Comparison of ENCODE assay signal across 18 cellular contexts in the genomic region with DNA sequence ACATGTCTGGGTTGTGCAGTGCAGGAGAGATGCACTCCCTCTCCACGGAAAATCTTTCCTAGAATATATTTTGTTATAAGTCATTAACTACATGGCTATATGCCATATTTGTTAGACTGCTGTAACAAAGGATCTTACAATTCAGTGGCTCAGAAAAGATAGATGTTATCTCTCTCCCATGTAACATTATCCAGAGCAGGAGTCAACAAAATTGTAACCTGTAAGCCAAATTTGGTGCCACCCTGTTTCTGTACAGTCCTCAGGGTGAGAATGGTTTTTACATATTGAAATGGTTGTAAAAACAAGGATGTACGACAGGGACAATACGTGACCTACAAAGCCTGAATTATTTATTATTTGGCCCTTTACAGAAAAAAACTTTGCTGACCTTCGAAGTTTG.
DNase-seq lines count a peak whose midpoint lies in the region; ATAC-seq and TF ChIP-seq lines count a peak whose summit lies in the region.
"Had no signal": no experiment of that assay in that cellular context is flagged by ENCODE, and none has a peak within 500 bp of the region (broad histone marks: within the 10 kb centered on the region; RNA-seq: fewer than 3 reads in every experiment).

No MANE protein-coding gene starts in this region.

- no peaks in the 10 kb centered on the region for H3K9me3 Mint-ChIP-seq in CD8-positive, alpha-beta T cell
- H3K9me3 Mint-ChIP-seq: CD4-positive, alpha-beta memory T cell; GM23338 had no signal

- no peak for ATAC-seq in CD8-positive, alpha-beta T cell
- ATAC-seq: GM23338, HCT116 had no signal

- TF ChIP-seq EP300 in neural cell (conservative IDR thresholded peaks at IDR 0.05; ENCODE audit: poor library complexity, severe bottlenecking) = no peak

- H3K27ac ChIP-seq in neural cell (ENCODE audit: low read length) = peak overlapping the region; percentile 29
- H3K27ac ChIP-seq in CD8-positive, alpha-beta T cell (ENCODE audit: low read depth, low read length) = no peak overlapping the region
- H3K27ac ChIP-seq: BLaER1, HL-60 had no signal

- CTCF ChIA-PET in CD8-positive, alpha-beta T cell (lab: Charles Lee) = interaction anchor here (1.6 kb wide), 1 partner anchor 12 kb away, joined by 4 read pairs; no protein-coding TSS in a partner anchor

- H3K9me2 ChIP-seq in neural cell (ENCODE audit: insufficient read depth, low read length) = no peaks in the 10 kb centered on the region

- H3K9ac ChIP-seq in neural cell (ENCODE audit: low read length) = no peak overlapping the region
- H3K9ac ChIP-seq: BLaER1 had no signal

- no peaks in the 10 kb centered on the region for H3K36me3 Mint-ChIP-seq in CD8-positive, alpha-beta T cell
- H3K36me3 Mint-ChIP-seq: CD14-positive monocyte; CD4-positive, alpha-beta memory T cell had no signal

- peak; percentile 39 for DNase-seq in NCI-H2171 treated with DMSO at 0.1 percent for 48 hours (lab: John Stamatoyannopoulos, UW)
- DNase-seq in NCI-H2171 (lab: John Stamatoyannopoulos, UW) = no peak
- DNase-seq in NCI-H1105 treated with DMSO at 0.1 percent for 48 hours (lab: John Stamatoyannopoulos, UW) = peak; percentile 33
- no peak for DNase-seq in CD8-positive, alpha-beta T cell
- no peak for DNase-seq in NCI-H2081 treated with DMSO at 0.1 percent for 48 hours (lab: John Stamatoyannopoulos, UW)
- no peak for DNase-seq in middle frontal gyrus (ENCODE audit: extremely low spot score, low spot score)
- DNase-seq: 8988T; Calu3; CD4-positive, alpha-beta memory T cell; DMS79 treated with DMSO at 0.1 percent for 48 hours; GF-D8; HFFc6 had no signal

- no peaks in the 10 kb centered on the region for H3K27me3 Mint-ChIP-seq in CD8-positive, alpha-beta T cell (ENCODE audit: low read depth)

- no peaks in the 10 kb centered on the region for H3K79me2 ChIP-seq in neural cell (replicated peaks; ENCODE audit: insufficient read depth, low read length)

- no peak overlapping the region for H3K4me3 Mint-ChIP-seq in CD8-positive, alpha-beta T cell
- H3K4me3 Mint-ChIP-seq: CD14-positive monocyte; CD4-positive, alpha-beta memory T cell; GM23338; HFFc6 had no signal

- POLR2A ChIA-PET in CD8-positive, alpha-beta T cell (lab: Charles Lee) = no interaction called here

- H3K27me3 ChIP-seq in neural cell (ENCODE audit: insufficient read depth, low read depth, low read length) = no peaks in the 10 kb centered on the region
- H3K27me3 ChIP-seq in CD8-positive, alpha-beta T cell (ENCODE audit: insufficient read depth, low read length) = no peaks in the 10 kb centered on the region
- H3K27me3 ChIP-seq: BLaER1 had no signal

- H3K27ac Mint-ChIP-seq in CD8-positive, alpha-beta T cell = no peak overlapping the region
- H3K27ac Mint-ChIP-seq: CD14-positive monocyte; CD4-positive, alpha-beta memory T cell; GM23338; HFFc6 had no signal

- peaks cover 2% of the 10 kb centered on the region for H3K36me3 ChIP-seq in neural cell (ENCODE audit: insufficient read depth, low read length)
- H3K36me3 ChIP-seq in CD8-positive, alpha-beta T cell (ENCODE audit: insufficient read depth, low read length) = no peaks in the 10 kb centered on the region
- H3K36me3 ChIP-seq: BLaER1 had no signal

- TF ChIP-seq RAD21 in neural cell (conservative IDR thresholded peaks at IDR 0.05) = no peak

- H3K9me3 ChIP-seq in neural cell (ENCODE audit: low read length) = no peaks in the 10 kb centered on the region
- H3K9me3 ChIP-seq in CD8-positive, alpha-beta T cell (ENCODE audit: low read length) = no peaks in the 10 kb centered on the region
- H3K9me3 ChIP-seq: BLaER1 had no signal

- H3K4me2 ChIP-seq in neural cell (ENCODE audit: low read length) = no peak overlapping the region
- H3K4me2 ChIP-seq: BLaER1, GM23338 had no signal

- H3K4me1 Mint-ChIP-seq in CD8-positive, alpha-beta T cell (ENCODE audit: low read depth) = no peaks in the 10 kb centered on the region

- no peak overlapping the region for H3K4me3 ChIP-seq in neural cell (ENCODE audit: low read length)
- no peak overlapping the region for H3K4me3 ChIP-seq in CD8-positive, alpha-beta T cell (ENCODE audit: low read depth, low read length)
- H3K4me3 ChIP-seq: BLaER1, GM23338 had no signal

- no peaks in the 10 kb centered on the region for H4K20me1 ChIP-seq in neural cell (ENCODE audit: insufficient read depth)
- H4K20me1 ChIP-seq: BLaER1 had no signal

- intact Hi-C loops in CD8-positive, alpha-beta T cell (cut with DNase I, micrococcal nuclease) = no loop called here

- H2AFZ ChIP-seq in neural cell (ENCODE audit: low read depth, low read length) = no peak overlapping the region
- H2AFZ ChIP-seq: GM23338 had no signal

- no peaks in the 10 kb centered on the region for H3K4me1 ChIP-seq in CD8-positive, alpha-beta T cell (ENCODE audit: insufficient read depth, low read length)
- H3K4me1 ChIP-seq: BLaER1 had no signal

- TF ChIP-seq CTCF in neural cell (IDR thresholded peaks at IDR 0.05; ENCODE audit: poor library complexity, severe bottlenecking) = no peak
- TF ChIP-seq CTCF in CD8-positive, alpha-beta T cell (IDR thresholded peaks at IDR 0.05) = no peak

- H3F3A ChIP-seq in neural cell (ENCODE audit: insufficient read depth, low read length, poor library complexity, severe bottlenecking) = no peaks in the 10 kb centered on the region

TF ChIP-seq in neural cell, 6 proteins besides CTCF, POLR2A, EP300 and RAD21:
- TF ChIP-seq POLR2AphosphoS5 (IDR thresholded peaks at IDR 0.05) = no peak
- no peak for TF ChIP-seq MXI1 (conservative IDR thresholded peaks at IDR 0.05; ENCODE audit: poor library complexity, severe bottlenecking)
- TF ChIP-seq EZH2 (IDR thresholded peaks at IDR 0.05; ENCODE audit: borderline replicate concordance, insufficient read depth, low read length, poor library complexity, severe bottlenecking) = no peak
- TF ChIP-seq, protein P1, sequence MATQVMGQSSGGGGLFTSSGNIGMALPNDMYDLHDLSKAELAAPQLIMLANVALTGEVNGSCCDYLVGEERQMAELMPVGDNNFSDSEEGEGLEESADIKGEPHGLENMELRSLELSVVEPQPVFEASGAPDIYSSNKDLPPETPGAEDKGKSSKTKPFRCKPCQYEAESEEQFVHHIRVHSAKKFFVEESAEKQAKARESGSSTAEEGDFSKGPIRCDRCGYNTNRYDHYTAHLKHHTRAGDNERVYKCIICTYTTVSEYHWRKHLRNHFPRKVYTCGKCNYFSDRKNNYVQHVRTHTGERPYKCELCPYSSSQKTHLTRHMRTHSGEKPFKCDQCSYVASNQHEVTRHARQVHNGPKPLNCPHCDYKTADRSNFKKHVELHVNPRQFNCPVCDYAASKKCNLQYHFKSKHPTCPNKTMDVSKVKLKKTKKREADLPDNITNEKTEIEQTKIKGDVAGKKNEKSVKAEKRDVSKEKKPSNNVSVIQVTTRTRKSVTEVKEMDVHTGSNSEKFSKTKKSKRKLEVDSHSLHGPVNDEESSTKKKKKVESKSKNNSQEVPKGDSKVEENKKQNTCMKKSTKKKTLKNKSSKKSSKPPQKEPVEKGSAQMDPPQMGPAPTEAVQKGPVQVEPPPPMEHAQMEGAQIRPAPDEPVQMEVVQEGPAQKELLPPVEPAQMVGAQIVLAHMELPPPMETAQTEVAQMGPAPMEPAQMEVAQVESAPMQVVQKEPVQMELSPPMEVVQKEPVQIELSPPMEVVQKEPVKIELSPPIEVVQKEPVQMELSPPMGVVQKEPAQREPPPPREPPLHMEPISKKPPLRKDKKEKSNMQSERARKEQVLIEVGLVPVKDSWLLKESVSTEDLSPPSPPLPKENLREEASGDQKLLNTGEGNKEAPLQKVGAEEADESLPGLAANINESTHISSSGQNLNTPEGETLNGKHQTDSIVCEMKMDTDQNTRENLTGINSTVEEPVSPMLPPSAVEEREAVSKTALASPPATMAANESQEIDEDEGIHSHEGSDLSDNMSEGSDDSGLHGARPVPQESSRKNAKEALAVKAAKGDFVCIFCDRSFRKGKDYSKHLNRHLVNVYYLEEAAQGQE (IDR thresholded peaks at IDR 0.05; ENCODE audit: borderline replicate concordance) = no peak
- no peak for TF ChIP-seq SMC3 (conservative IDR thresholded peaks at IDR 0.05; ENCODE audit: poor library complexity)
- no peak for TF ChIP-seq TAF1 (IDR thresholded peaks at IDR 0.05; ENCODE audit: low read depth)

Comparison
In these comparisons a context has a peak if more than half of its experiments do, and no peak if none do; other contexts are left out.
1. DNase-seq: peak in NCI-H2171 treated with DMSO at 0.1 percent for 48 hours (single experiment) and NCI-H1105 treated with DMSO at 0.1 percent for 48 hours (single experiment); none in NCI-H2171 (single experiment), CD8-positive, alpha-beta T cell (0 of 7), NCI-H2081 treated with DMSO at 0.1 percent for 48 hours (single experiment) and middle frontal gyrus (single experiment).